ENCODE assay signal across 8 cellular contexts in genomic region chr19:48290923-48291700, GRCh38. TPM values are rescaled to one million over a fixed set of nuclear protein-coding genes. Genes with fewer than 3 reads are reported as not detected.
DNase-seq lines count a peak whose midpoint lies in the region; ATAC-seq and TF ChIP-seq lines count a peak whose summit lies in the region.

No MANE protein-coding gene starts in this region.

- peaks cover 4% of the 10 kb centered on the region for H3K27me3 Mint-ChIP-seq in memory B cell

- peak overlapping the region; percentile 74 for H3K4me3 Mint-ChIP-seq in memory B cell

- H3K36me3 ChIP-seq in H7 (replicated peaks; ENCODE audit: control insufficient read depth, insufficient read depth, low read length) (peaks cover 4% of the 10 kb centered on the region), endocrine pancreas (ENCODE audit: control insufficient read depth, insufficient read depth, low read length) (peaks cover 2% of the 10 kb centered on the region)

- no peak overlapping the region for H3K27ac Mint-ChIP-seq in memory B cell

- H3K36me3 Mint-ChIP-seq in memory B cell: peaks cover 5% of the 10 kb centered on the region

- H3K4me3 ChIP-seq in H7 (ENCODE audit: insufficient read depth, low read depth, low read length) (peak overlapping the region; percentile 55), endocrine pancreas (ENCODE audit: control insufficient read depth, insufficient read depth, low read length) (no peak overlapping the region)

- ATAC-seq in memory B cell (ENCODE audit: low read depth) (peak; percentile 75), HG03139 (IDR thresholded peaks at IDR 0.05; ENCODE audit: unreplicated experiment) (no peak)

- TF ChIP-seq CTCF in AG09319 (IDR thresholded peaks at IDR 0.05; ENCODE audit: low read depth, low read length): no peak; the same call in none of the 2 replicates

- H3K4me1 ChIP-seq in endocrine pancreas (ENCODE audit: control insufficient read depth, insufficient read depth, low read length): no peaks in the 10 kb centered on the region

- no peaks in the 10 kb centered on the region for H3K9me3 ChIP-seq in endocrine pancreas (ENCODE audit: control insufficient read depth, low read length)

- H3K9ac ChIP-seq in endocrine pancreas (ENCODE audit: control insufficient read depth, insufficient read depth, low read length): peak overlapping the region; percentile 33

- DNase-seq in AG09319 (ENCODE audit: extremely low read depth, low read depth): peak; percentile 57
- peak; percentile 93 for DNase-seq in H7
- peak; percentile 29 for DNase-seq in NCI-H774 (lab: John Stamatoyannopoulos, UW)
- DNase-seq in activated CD8-positive, alpha-beta memory T cell treated with anti-CD3 and anti-CD28 coated beads for 48 hours (ENCODE audit: low read depth in 2 of 3, low spot score in 2 of 3): peak in 2 of 3 experiments; percentile 42 to 61
- DNase-seq in memory B cell (ENCODE audit: low spot score in 2 of 2): peak; percentile 56 to 73
- peak in 2 of 3 donors; percentile 47 to 58 for DNase-seq in stimulated activated CD4-positive, alpha-beta T cell treated with anti-CD3 and anti-CD28 coated beads, TNF-alpha, amount 100 ng/mL, for 48 hours (ENCODE audit: low read depth in 3 of 3)

- H3K27me3 ChIP-seq in H7 (ENCODE audit: control insufficient read depth, insufficient read depth, low read length) (no peaks in the 10 kb centered on the region), endocrine pancreas (ENCODE audit: control insufficient read depth, insufficient read depth, low read length) (peaks cover 5% of the 10 kb centered on the region)

- H3K9me3 Mint-ChIP-seq in memory B cell: peaks cover 9% of the 10 kb centered on the region

- no peaks in the 10 kb centered on the region for H3K4me1 Mint-ChIP-seq in memory B cell

RNA-seq across cellular contexts. Expression of gene ZNF114, which starts 21.2 kb away (rescaled TPM):
- total RNA-seq in H7 (2014; rRNA removed; shearing (Covaris generic)): 12.8 and 17.9 TPM in 2 replicates

RNA-seq across cellular contexts. Expression of gene EMP3, which starts 34.2 kb away (rescaled TPM):
- total RNA-seq in H7 (2014; rRNA removed; shearing (Covaris generic)): 29.9 and 57.5 TPM in 2 replicates

RNA-seq across cellular contexts. Expression of gene CARD8, which starts 35.4 kb away (rescaled TPM):
- 0.55 and 1.1 TPM in 2 replicates for total RNA-seq in H7 (2014; rRNA removed; shearing (Covaris generic))

Comparison
In these comparisons a context has a peak if more than half of its experiments do, and no peak if none do; other contexts are left out.
1. DNase-seq: peak in every context shown above with its lines; median percentile 93 in H7; 64 in memory B cell; 57 in AG09319; 52 in stimulated activated CD4-positive, alpha-beta T cell treated with anti-CD3 and anti-CD28 coated beads, TNF-alpha, amount 100 ng/mL, for 48 hours; 52 in activated CD8-positive, alpha-beta memory T cell treated with anti-CD3 and anti-CD28 coated beads for 48 hours; 29 in NCI-H774.